Comparison of ENCODE assay signal across 8 cellular contexts in the genomic region with DNA sequence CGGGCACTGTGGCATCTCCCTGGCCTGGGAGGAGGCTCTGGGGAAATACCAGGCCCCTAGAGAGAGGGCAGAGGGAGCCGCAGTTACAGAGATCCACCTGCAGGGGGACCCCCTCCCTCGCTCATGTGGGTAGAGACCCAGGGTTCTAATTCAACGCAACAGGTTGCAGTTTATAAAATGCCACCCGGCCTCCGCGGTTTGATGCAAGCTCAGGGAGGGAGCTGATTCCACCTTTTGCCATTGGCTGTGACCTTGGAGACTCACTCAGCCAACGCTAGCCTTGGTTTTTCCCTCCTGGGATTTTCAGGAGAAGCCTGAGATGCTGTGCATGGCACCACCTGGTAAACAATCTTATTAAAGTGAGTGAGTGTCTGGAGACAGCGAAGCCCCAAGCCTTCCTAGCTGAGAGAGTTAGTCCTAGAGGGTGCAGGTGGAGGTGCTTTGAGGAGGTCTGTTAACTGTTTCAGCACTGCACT. TPM values are rescaled to one million over a fixed set of nuclear protein-coding genes. Genes with fewer than 3 reads are reported as not detected.
A peak's percentile ranks its signal among the peaks of the same experiment; 100 is the strongest.
DNase-seq lines count a peak whose midpoint lies in the region; ATAC-seq and TF ChIP-seq lines count a peak whose summit lies in the region.

No MANE protein-coding gene starts in this region.

- intact Hi-C loops in HCT116 (cut with micrococcal nuclease), result loop anchor here (1.0 to 2.0 kb wide), 3 partner anchors 73 to 422 kb away; no protein-coding TSS in a partner anchor

- H4K20me1 ChIP-seq in HCT116 (ENCODE audit: insufficient read depth), result no peaks in the 10 kb centered on the region

- no peak overlapping the region for H3K27ac ChIP-seq in C4-2B
- no peak overlapping the region for H3K27ac ChIP-seq in HCT116 (ENCODE audit: low read depth, low read length)

- ATAC-seq in HCT116 (peak; percentile 100), esophagus mucosa (peak; percentile 79)
- ATAC-seq in naive thymus-derived CD8-positive, alpha-beta T cell, result peak; percentile 87 to 89
- peak; percentile 81 to 90 for ATAC-seq in stimulated activated naive B cell treated with anti-CD40 and anti-IgM and Interleukin-4, amounts not matched to agents 10 μg/mL and 1 μg/mL and 100 μg/mL, for 72 hours (replicated peaks)

- DNase-seq in HCT116 (ENCODE audit: low read depth, low spot score), result peak; percentile 77
- peak; percentile 42 for DNase-seq in NT2/D1 (ENCODE audit: low read depth, low spot score)
- DNase-seq in activated CD8-positive, alpha-beta memory T cell treated with anti-CD3 and anti-CD28 coated beads, Interleukin-2, amount 50 U/mL, for 4 hours, result peak; percentile 73
- DNase-seq in naive thymus-derived CD8-positive, alpha-beta T cell, result peak; percentile 46 to 76 (median 64)
- peak; percentile 39 for DNase-seq in stimulated activated naive B cell treated with anti-CD40 and anti-IgM and Interleukin-4, amounts not matched to agents 10 μg/mL and 1 μg/mL and 100 μg/mL, for 72 hours
- no peak for DNase-seq in GOT3 (lab: John Stamatoyannopoulos, UW)

- POLR2A ChIA-PET in HCT116 (lab: Charles Lee), result interaction anchor here (0.6 to 1.8 kb wide), 4 partner anchors 11 to 413 kb away, joined by 3 to 18 read pairs (median 6); no protein-coding TSS in a partner anchor
- POLR2A ChIA-PET in naive thymus-derived CD8-positive, alpha-beta T cell (lab: Charles Lee), result interaction anchor here (0.9 to 1.5 kb wide), 2 partner anchors 11 to 74 kb away, joined by 3 to 5 read pairs; no protein-coding TSS in a partner anchor

- H3K36me3 ChIP-seq in HCT116 (ENCODE audit: control insufficient read depth in 1 of 2, insufficient read depth in 2 of 2, low read length in 2 of 2) (no peaks in the 10 kb centered on the region), NT2/D1 (ENCODE audit: insufficient read depth, insufficient read length, low read length) (no peaks in the 10 kb centered on the region)

- H3K4me1 Mint-ChIP-seq in naive thymus-derived CD8-positive, alpha-beta T cell, result peaks cover 0 to 2% (median under 1%) of the 10 kb centered on the region in 4 donors
- H3K4me1 Mint-ChIP-seq in stimulated activated naive B cell treated with anti-CD40 and anti-IgM and Interleukin-4, amounts not matched to agents 10 μg/mL and 1 μg/mL and 100 μg/mL, for 72 hours, result peaks cover 0 to 11% of the 10 kb centered on the region in 2 donors

- peak; percentile 97 for TF ChIP-seq CTCF in C4-2B (conservative IDR thresholded peaks at IDR 0.05)
- TF ChIP-seq CTCF in HCT116 (IDR thresholded peaks at IDR 0.05 in 2 of 3, conservative IDR thresholded peaks at IDR 0.05 in 1 of 3; ENCODE audit: borderline replicate concordance in 1 of 3, insufficient read depth in 1 of 3, low read depth in 2 of 3, low read length in 2 of 3), result peak; percentile 97 to 100 (median 100)

- no peaks in the 10 kb centered on the region for H3K9me3 ChIP-seq in HCT116 (ENCODE audit: control insufficient read depth in 1 of 2, insufficient read depth in 1 of 2, low read depth in 1 of 2, low read length in 2 of 2)
- no peaks in the 10 kb centered on the region for H3K9me3 ChIP-seq in NT2/D1 (ENCODE audit: insufficient read depth, low read length)

- H3K9me2 ChIP-seq in HCT116 (ENCODE audit: insufficient read depth), result no peaks in the 10 kb centered on the region

- RAD21 ChIA-PET in HCT116 (lab: Charles Lee; ENCODE audit: low non-redundant PET in 1 of 2, low total read pairs in 2 of 2, uncharacterized antibody in 2 of 2, unreplicated experiment in 2 of 2), result interaction anchor here (0.6 to 3.2 kb wide), 13 partner anchors 69 to 578 kb away, joined by 3 to 37 read pairs (median 3); no protein-coding TSS in a partner anchor

- CTCF ChIA-PET in HCT116 (lab: Charles Lee), result interaction anchor here (0.6 to 7.1 kb wide), 28 partner anchors 10 to 422 kb away, joined by 3 to 171 read pairs (median 4); partner anchors contain the start of genes PRAC2 and TTLL6

- peak overlapping the region; percentile 39 for H2AFZ ChIP-seq in HCT116 (ENCODE audit: low read depth, low read length, poor library complexity, severe bottlenecking)

- H3K9ac ChIP-seq in HCT116 (ENCODE audit: low read length) (no peak overlapping the region), NT2/D1 (ENCODE audit: insufficient read length, low read depth) (no peak overlapping the region)

- H3K9me3 Mint-ChIP-seq in naive thymus-derived CD8-positive, alpha-beta T cell, result no peaks in the 10 kb centered on the region
- H3K9me3 Mint-ChIP-seq in stimulated activated naive B cell treated with anti-CD40 and anti-IgM and Interleukin-4, amounts not matched to agents 10 μg/mL and 1 μg/mL and 100 μg/mL, for 72 hours, result no peaks in the 10 kb centered on the region

- H3K27ac Mint-ChIP-seq in naive thymus-derived CD8-positive, alpha-beta T cell, result peak overlapping the region in 1 of 10 donors; percentile 26
- H3K27ac Mint-ChIP-seq in stimulated activated naive B cell treated with anti-CD40 and anti-IgM and Interleukin-4, amounts not matched to agents 10 μg/mL and 1 μg/mL and 100 μg/mL, for 72 hours, result peak overlapping the region; percentile 28

- peaks cover 4 to 28% (median 11%) of the 10 kb centered on the region in 5 donors for H3K27me3 Mint-ChIP-seq in naive thymus-derived CD8-positive, alpha-beta T cell
- peaks cover 23 to 42% of the 10 kb centered on the region in 2 donors for H3K27me3 Mint-ChIP-seq in stimulated activated naive B cell treated with anti-CD40 and anti-IgM and Interleukin-4, amounts not matched to agents 10 μg/mL and 1 μg/mL and 100 μg/mL, for 72 hours

- no peaks in the 10 kb centered on the region for H3K36me3 Mint-ChIP-seq in naive thymus-derived CD8-positive, alpha-beta T cell
- H3K36me3 Mint-ChIP-seq in stimulated activated naive B cell treated with anti-CD40 and anti-IgM and Interleukin-4, amounts not matched to agents 10 μg/mL and 1 μg/mL and 100 μg/mL, for 72 hours, result no peaks in the 10 kb centered on the region

- H3K27me3 ChIP-seq in HCT116 (ENCODE audit: insufficient read depth, low read length), result no peaks in the 10 kb centered on the region
- peaks cover 4% of the 10 kb centered on the region for H3K27me3 ChIP-seq in NT2/D1 (ENCODE audit: insufficient read depth, insufficient read length)

- H3K4me2 ChIP-seq in HCT116 (ENCODE audit: low read length), result peak overlapping the region; percentile 40

- no peak overlapping the region for H3K4me3 Mint-ChIP-seq in naive thymus-derived CD8-positive, alpha-beta T cell
- no peak overlapping the region for H3K4me3 Mint-ChIP-seq in stimulated activated naive B cell treated with anti-CD40 and anti-IgM and Interleukin-4, amounts not matched to agents 10 μg/mL and 1 μg/mL and 100 μg/mL, for 72 hours

- peak overlapping the region in 1 of 2 experiments; percentile 4; a peak in 2 of 4 replicates for H3K4me3 ChIP-seq in HCT116 (replicated peaks in 1 of 2; ENCODE audit: low read depth in 1 of 2, low read length in 2 of 2)
- H3K4me3 ChIP-seq in NT2/D1 (ENCODE audit: insufficient read length, low read depth), result no peak overlapping the region

- TF ChIP-seq RAD21 in HCT116 (IDR thresholded peaks at IDR 0.05; ENCODE audit: low read depth), result peak; percentile 99

- TF ChIP-seq POLR2A in HCT116 (IDR thresholded peaks at IDR 0.05; ENCODE audit: borderline replicate concordance, extremely low read depth, insufficient read depth, insufficient read length), result no peak

- BruUV-seq in HCT116 (replicated peaks; lab: Mats Ljungman, UMichigan), result no TSS peak

- H3K4me1 ChIP-seq in HCT116 (ENCODE audit: control insufficient read depth in 1 of 2, insufficient read depth in 2 of 2, low read length in 2 of 2) (peaks cover 4 to 11% of the 10 kb centered on the region in 2 experiments; a peak in 3 of 4 replicates), NT2/D1 (ENCODE audit: insufficient read depth, insufficient read length) (peaks cover 2% of the 10 kb centered on the region)

- no peaks in the 10 kb centered on the region for H3K79me2 ChIP-seq in HCT116 (ENCODE audit: insufficient read depth, low read length)

TF ChIP-seq in HCT116, 20 proteins besides CTCF, POLR2A, EP300 and RAD21:
- no peak for TF ChIP-seq CBX3 (IDR thresholded peaks at IDR 0.05; ENCODE audit: low read depth)
- peak; percentile 44 for TF ChIP-seq YY1 (IDR thresholded peaks at IDR 0.05; ENCODE audit: extremely low read depth, insufficient replicate concordance, low read depth, low read length)
- no peak for TF ChIP-seq SRF (IDR thresholded peaks at IDR 0.05; ENCODE audit: low read depth)
- TF ChIP-seq ZNF274 (IDR thresholded peaks at IDR 0.05; ENCODE audit: low read depth, low read length), result no peak
- no peak for TF ChIP-seq ZFX (IDR thresholded peaks at IDR 0.05)
- peak; percentile 41 for TF ChIP-seq TCF7L2 (IDR thresholded peaks at IDR 0.05; ENCODE audit: borderline replicate concordance, extremely low read depth, insufficient read depth, insufficient read length)

RNA-seq across cellular contexts. Expression of gene TTLL6, which starts 12.1 kb away (rescaled TPM):
- total RNA-seq in HCT116 (2021; ENCODE audit: unreplicated experiment) (0.79 TPM), esophagus mucosa (0.12 TPM)
- 0.45 and 0.86 TPM in 2 replicates for polyA plus RNA-seq in HCT116 (2012)
- not detected for total RNA-seq in naive thymus-derived CD8-positive, alpha-beta T cell
- polyA plus RNA-seq in naive thymus-derived CD8-positive, alpha-beta T cell, result not detected

RNA-seq across cellular contexts. Expression of gene CALCOCO2, which starts 25.9 kb away (rescaled TPM):
- 151 TPM for total RNA-seq in HCT116 (2021; ENCODE audit: unreplicated experiment)
- polyA plus RNA-seq in HCT116 (2012), result 157 and 161 TPM in 2 replicates
- total RNA-seq in esophagus mucosa, result 100 TPM
- 100 to 1,000 TPM; 133 to 135 TPM for total RNA-seq in naive thymus-derived CD8-positive, alpha-beta T cell
- polyA plus RNA-seq in naive thymus-derived CD8-positive, alpha-beta T cell, result 100 to 1,000 TPM; 123 to 157 (median 127) TPM
